21 cellular contexts compared by ENCODE assay signal in genomic region chr21:37593015-37593414, GRCh38.
A peak's percentile ranks its signal among the peaks of the same experiment; 100 is the strongest.
DNase-seq lines count a peak whose midpoint lies in the region; ATAC-seq and TF ChIP-seq lines count a peak whose summit lies in the region.
"Had no signal": no experiment of that assay in that cellular context is flagged by ENCODE, and none has a peak within 500 bp of the region (broad histone marks: within the 10 kb centered on the region; RNA-seq: fewer than 3 reads in every experiment).

No MANE protein-coding gene starts in this region.

- no peak overlapping the region for H4K8ac ChIP-seq in H9 (replicated peaks; ENCODE audit: insufficient read length, low read depth, low read length)

- H3K4me3 ChIP-seq in A673 (ENCODE audit: low read depth, low read length, poor library complexity, severe bottlenecking) (no peak overlapping the region), astrocyte of the cerebellum (ENCODE audit: low read depth, low read length) (no peak overlapping the region)
- H3K4me3 ChIP-seq: hepatocyte, left lung, ovary, thoracic aorta had no signal

- H3K4me1 Mint-ChIP-seq in H9, result peaks cover 10 to 11% of the 10 kb centered on the region in 2 experiments
- H3K4me1 Mint-ChIP-seq: activated CD4-positive, alpha-beta memory T cell treated with anti-CD3 and anti-CD28 coated beads, Interleukin-2, amount 10 ng/mL, durations not matched to agents 7 days and 5 days had no signal

- H3K23ac ChIP-seq in H9 (ENCODE audit: insufficient read length, low read depth, low read length), result no peak overlapping the region

- no peak overlapping the region for H2BK15ac ChIP-seq in H9 (ENCODE audit: low read depth, low read length)

- no peak overlapping the region for H3K9ac ChIP-seq in H9 (ENCODE audit: extremely low read depth, insufficient read length, low read length)

- H3K4me3 Mint-ChIP-seq in H9, result peak overlapping the region; percentile 9 to 41; a peak in 3 of 5 replicates
- H3K4me3 Mint-ChIP-seq: activated CD4-positive, alpha-beta memory T cell treated with anti-CD3 and anti-CD28 coated beads, Interleukin-2, amount 10 ng/mL, durations not matched to agents 7 days and 5 days; activated T-cell treated with anti-CD3 and anti-CD28 coated beads, Interleukin-2, amount 50 U/mL, for 72 hours; T-helper 1 cell treated with Interleukin-12 subunit alpha and Interleukin-12 subunit beta and Interleukin-4 antibody, amounts not matched to agents 30 μg/mL and 1 μg/mL, for 36 hours had no signal

- no peak overlapping the region for H2BK12ac ChIP-seq in H9 (ENCODE audit: insufficient read length, low read depth, low read length)

- H3K36me3 ChIP-seq in A673 (ENCODE audit: insufficient read depth, low read length, poor library complexity, severe bottlenecking), result no peaks in the 10 kb centered on the region
- H3K36me3 ChIP-seq: left lung, ovary, thoracic aorta had no signal

- no CpG with 5 or more reads among the region's 5 CpGs for WGBS in H9 (ENCODE audit: extremely low coverage, insufficient read length, low lambda C conversion rate)

- H3K4me2 ChIP-seq in H9 (ENCODE audit: insufficient read depth, insufficient read length, low read length), result peak overlapping the region; percentile 44
- H3K4me2 ChIP-seq: hepatocyte had no signal

- H3K9me3 Mint-ChIP-seq in H9, result peaks cover 0 to 10% of the 10 kb centered on the region in 2 experiments; a peak in 3 of 5 replicates
- H3K9me3 Mint-ChIP-seq: activated CD4-positive, alpha-beta memory T cell treated with anti-CD3 and anti-CD28 coated beads, Interleukin-2, amount 10 ng/mL, durations not matched to agents 7 days and 5 days; T-helper 1 cell treated with Interleukin-12 subunit alpha and Interleukin-12 subunit beta and Interleukin-4 antibody, amounts not matched to agents 30 μg/mL and 1 μg/mL, for 36 hours had no signal

- H2BK5ac ChIP-seq in H9 (ENCODE audit: insufficient read length, low read length), result no peak overlapping the region

- H4K91ac ChIP-seq in H9 (ENCODE audit: insufficient read length, low read depth, low read length), result no peak overlapping the region

- POLR2A ChIA-PET in A673 (lab: Charles Lee; ENCODE audit: low non-redundant PET), result no interaction called here

- CTCF ChIA-PET in A673 (lab: Charles Lee), result no interaction called here

- H3K9me3 ChIP-seq in A673 (ENCODE audit: low read depth, low read length, poor library complexity, severe bottlenecking), result no peaks in the 10 kb centered on the region
- no peaks in the 10 kb centered on the region for H3K9me3 ChIP-seq in H9 (ENCODE audit: control insufficient read depth, low read depth, low read length)
- H3K9me3 ChIP-seq: Caco-2, left lung, ovary, thoracic aorta had no signal

- H3K27ac ChIP-seq in A673 (ENCODE audit: low read depth, low read length, poor library complexity, severe bottlenecking), result no peak overlapping the region
- H3K27ac ChIP-seq in H9 (ENCODE audit: insufficient read length, low read depth, low read length), result peak overlapping the region; percentile 96
- H3K27ac ChIP-seq: hepatocyte, left lung, ovary, thoracic aorta, VCaP had no signal

- H3K27ac Mint-ChIP-seq in H9, result peak overlapping the region in 2 of 3 experiments; percentile 77 to 95
- H3K27ac Mint-ChIP-seq: activated CD4-positive, alpha-beta memory T cell treated with anti-CD3 and anti-CD28 coated beads, Interleukin-2, amount 10 ng/mL, durations not matched to agents 7 days and 5 days; activated T-cell treated with anti-CD3 and anti-CD28 coated beads, Interleukin-2, amount 50 U/mL, for 72 hours; T-helper 1 cell treated with Interleukin-12 subunit alpha and Interleukin-12 subunit beta and Interleukin-4 antibody, amounts not matched to agents 30 μg/mL and 1 μg/mL, for 36 hours had no signal

- peaks cover 10% of the 10 kb centered on the region for H3K4me1 ChIP-seq in A673 (ENCODE audit: insufficient read depth, low read length, poor library complexity, severe bottlenecking)
- peaks cover 17% of the 10 kb centered on the region for H3K4me1 ChIP-seq in H9 (ENCODE audit: insufficient read depth, low read length)
- H3K4me1 ChIP-seq: left lung had no signal

- DNase-seq in A673 (ENCODE audit: low spot score), result peak; percentile 89
- peak; percentile 93 for DNase-seq in H9
- DNase-seq in astrocyte of the cerebellum (ENCODE audit: low read depth), result peak; percentile 35
- DNase-seq in iPS DF 19.7 (ENCODE audit: low read depth, low spot score), result peak; percentile 95
- no peak for DNase-seq in HPDE6-E6E7 (ENCODE audit: extremely low spot score)
- no peak for DNase-seq in NCI-H510A treated with DMSO at 0.1 percent for 48 hours (lab: John Stamatoyannopoulos, UW)
- DNase-seq: activated CD4-positive, alpha-beta memory T cell treated with anti-CD3 and anti-CD28 coated beads, Interleukin-2, amount 10 ng/mL, durations not matched to agents 7 days and 5 days; activated T-cell treated with anti-CD3 and anti-CD28 coated beads, Interleukin-2, amount 50 U/mL, for 72 hours; Caco-2; effector CD8-positive, alpha-beta T cell; left lung; NCI-H1092; ovary; stimulated activated CD4-positive, alpha-beta T cell treated with anti-CD3 and anti-CD28 coated beads, Interleukin-4, amount 100 ng/mL, for 24 hours; stimulated activated CD8-positive, alpha-beta memory T cell treated with anti-CD3 and anti-CD28 coated beads, Interleukin-4, amount 100 ng/mL, for 48 hours had no signal

- H3K18ac ChIP-seq in H9 (ENCODE audit: insufficient read length, low read depth, low read length), result no peak overlapping the region

- peaks cover 2% of the 10 kb centered on the region; the same call in 1 of the 2 replicates for H3K79me2 ChIP-seq in H9 (ENCODE audit: insufficient read depth, low read length)
- H3K79me2 ChIP-seq: hepatocyte had no signal

- H3K27me3 ChIP-seq in A673 (replicated peaks; ENCODE audit: insufficient read depth, low read depth, low read length, poor library complexity), result no peaks in the 10 kb centered on the region
- H3K27me3 ChIP-seq in H9 (ENCODE audit: insufficient read depth, low read length), result no peaks in the 10 kb centered on the region
- H3K27me3 ChIP-seq: hepatocyte, left lung, ovary had no signal

- in situ Hi-C loops in astrocyte of the cerebellum (cut with HindIII; ENCODE audit: low sequenced_read_pairs), result no loop called here

- ATAC-seq in GM18870 (IDR thresholded peaks at IDR 0.05; ENCODE audit: unreplicated experiment), result no peak
- ATAC-seq in HG03280 (IDR thresholded peaks at IDR 0.05; ENCODE audit: unreplicated experiment), result no peak
- ATAC-seq: left lung had no signal

- H3K23me2 ChIP-seq in H9 (ENCODE audit: insufficient read length, low read depth, low read length, poor library complexity, severe bottlenecking), result no peaks in the 10 kb centered on the region

- intact Hi-C loops in A673 (cut with micrococcal nuclease; ENCODE audit: unreplicated experiment), result no loop called here

- no peak overlapping the region for H2BK20ac ChIP-seq in H9 (ENCODE audit: low read depth, low read length, poor library complexity, severe bottlenecking)

- H3K4ac ChIP-seq in H9 (ENCODE audit: low read depth, low read length), result no peak overlapping the region

- BruUV-seq in A673 (replicated peaks; lab: Mats Ljungman, UMichigan), result no TSS peak

- H4K5ac ChIP-seq in H9 (ENCODE audit: insufficient read length, low read depth, low read length), result no peak overlapping the region

- TF ChIP-seq CTCF in A673 (conservative IDR thresholded peaks at IDR 0.05; ENCODE audit: low read depth, low read length) (no peak), H9 (conservative IDR thresholded peaks at IDR 0.05) (no peak; the same call in 2 of the 3 replicates), astrocyte of the cerebellum (IDR thresholded peaks at IDR 0.05; ENCODE audit: low read depth, low read length, missing control alignments) (no peak)

- no peak overlapping the region for H2AK5ac ChIP-seq in H9 (ENCODE audit: insufficient read length, low read length)

- H3K14ac ChIP-seq in H9 (ENCODE audit: insufficient read depth, low read length), result no peak overlapping the region

- no peaks in the 10 kb centered on the region for H3K79me1 ChIP-seq in H9 (ENCODE audit: insufficient read depth, low read depth, low read length, poor library complexity, severe bottlenecking)

- no peak overlapping the region for H3T11ph ChIP-seq in H9 (ENCODE audit: low read length)

- H2AFZ ChIP-seq in H9 (ENCODE audit: low read length), result no peak overlapping the region
- H2AFZ ChIP-seq: hepatocyte had no signal

- H3K27me3 Mint-ChIP-seq in H9 (ENCODE audit: low read depth), result peaks cover 1% of the 10 kb centered on the region; the same call in 1 of the 2 replicates
- H3K27me3 Mint-ChIP-seq: activated CD4-positive, alpha-beta memory T cell treated with anti-CD3 and anti-CD28 coated beads, Interleukin-2, amount 10 ng/mL, durations not matched to agents 7 days and 5 days had no signal

- no peak overlapping the region for H3K56ac ChIP-seq in H9 (ENCODE audit: insufficient read length, low read depth, low read length)

- H2BK120ac ChIP-seq in H9 (ENCODE audit: low read depth, low read length, poor library complexity, severe bottlenecking), result no peak overlapping the region

- H3K36me3 Mint-ChIP-seq in H9 (ENCODE audit: insufficient read depth in 1 of 3, low read depth in 3 of 3), result peaks cover 0 to 7% (median 0%) of the 10 kb centered on the region in 3 experiments; a peak in 3 of 7 replicates

- no peaks in the 10 kb centered on the region for H4K20me1 ChIP-seq in H9 (ENCODE audit: control insufficient read depth, insufficient read depth, insufficient read length)

Comparison
In these comparisons a context has a peak if more than half of its experiments do, and no peak if none do; other contexts are left out.
1. DNase-seq: peak in A673 (single experiment), H9 (single experiment), astrocyte of the cerebellum (single experiment) and iPS DF 19.7 (single experiment); none in HPDE6-E6E7 (single experiment) and NCI-H510A treated with DMSO at 0.1 percent for 48 hours (single experiment).